ENCODE assay signal across 26 cellular contexts in the genomic region with DNA sequence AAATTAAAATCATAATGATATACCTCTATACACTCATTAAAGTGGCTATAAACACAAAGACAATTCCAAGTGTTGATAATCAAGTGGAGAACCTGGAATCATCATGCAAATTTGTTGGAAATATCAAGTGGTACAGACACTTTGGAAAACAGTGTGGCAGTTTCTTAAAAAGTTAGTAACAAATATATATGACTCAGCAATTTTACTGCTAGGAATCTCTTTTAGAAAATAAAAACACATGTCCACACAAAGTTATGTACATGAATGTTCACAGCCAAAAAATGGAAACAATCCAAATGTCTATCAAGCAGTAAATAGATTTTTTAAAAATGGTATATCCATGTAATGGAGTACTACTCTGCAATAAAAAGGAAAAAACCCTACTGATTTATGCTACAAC.
A peak's percentile ranks its signal among the peaks of the same experiment; 100 is the strongest.
DNase-seq lines count a peak whose midpoint lies in the region; ATAC-seq, FAIRE-seq and TF ChIP-seq lines count a peak whose summit lies in the region.
"Had no signal": no experiment of that assay in that cellular context is flagged by ENCODE, and none has a peak within 500 bp of the region (broad histone marks: within the 10 kb centered on the region; RNA-seq: fewer than 3 reads in every experiment).

No MANE protein-coding gene starts in this region.

- H2AK5ac ChIP-seq in IMR-90 (ENCODE audit: low read depth, low read length) (no peak overlapping the region), H1 (ENCODE audit: low read depth, low read length) (no peak overlapping the region)

- POLR2A ChIA-PET in A549 (lab: Yijun Ruan, JAX) = no interaction called here
- POLR2A ChIA-PET in IMR-90 (lab: Charles Lee; ENCODE audit: unreplicated experiment) = no interaction called here
- POLR2A ChIA-PET in H1 (lab: Charles Lee; ENCODE audit: partially characterized antibody) = no interaction called here

- H3K4me3 ChIP-seq in A549 (no peak overlapping the region), IMR-90 (ENCODE audit: insufficient read depth, low read depth, low read length) (no peak overlapping the region), H1 (ENCODE audit: extremely low read depth in 1 of 4, insufficient read depth in 2 of 4, low read depth in 3 of 4, low read length in 4 of 4) (no peak overlapping the region)
- H3K4me3 ChIP-seq: BLaER1 treated with 17β-estradiol and CSF1 and Interleukin-3, amounts not matched to agents 10 nM and 100 nM; GM12878 had no signal

- H3K23ac ChIP-seq in IMR-90 (ENCODE audit: low read depth, low read length) = no peak overlapping the region
- H3K23ac ChIP-seq in H1 (ENCODE audit: insufficient read length) = no peak overlapping the region

- TF ChIP-seq POLR2A in A549 (IDR thresholded peaks at IDR 0.05; ENCODE audit: low read length) (no peak), IMR-90 (IDR thresholded peaks at IDR 0.05; ENCODE audit: low read depth, low read length) (no peak), H1 (IDR thresholded peaks at IDR 0.05; ENCODE audit: control extremely low read depth in 1 of 2, low read depth in 2 of 2, low read length in 2 of 2) (no peak)

- no peak overlapping the region for H2BK15ac ChIP-seq in IMR-90 (ENCODE audit: low read depth, low read length)
- H2BK15ac ChIP-seq in H1 (ENCODE audit: low read length) = no peak overlapping the region

- no peak overlapping the region for H4K8ac ChIP-seq in IMR-90 (ENCODE audit: low read depth in 2 of 2, low read length in 2 of 2)
- no peak overlapping the region for H4K8ac ChIP-seq in H1 (ENCODE audit: extremely low read depth, insufficient read depth, low read length)

- TF ChIP-seq RAD21 in A549 (conservative IDR thresholded peaks at IDR 0.05 in 1 of 2, IDR thresholded peaks at IDR 0.05 in 1 of 2) = no peak
- no peak for TF ChIP-seq RAD21 in IMR-90 (IDR thresholded peaks at IDR 0.05; ENCODE audit: low read length)
- no peak for TF ChIP-seq RAD21 in H1 (IDR thresholded peaks at IDR 0.05 in 1 of 2, conservative IDR thresholded peaks at IDR 0.05 in 1 of 2; ENCODE audit: low read depth in 2 of 2, low read length in 2 of 2)

- H3K27me3 ChIP-seq in IMR-90 (ENCODE audit: control insufficient read depth, insufficient read depth, low read length) (no peaks in the 10 kb centered on the region), H1 (replicated peaks in 1 of 4; ENCODE audit: control insufficient read depth in 3 of 4, extremely low read depth in 1 of 4, insufficient read depth in 3 of 4, low read length in 3 of 4) (no peaks in the 10 kb centered on the region)
- H3K27me3 ChIP-seq: BLaER1 treated with 17β-estradiol and CSF1 and Interleukin-3, amounts not matched to agents 10 nM and 100 nM had no signal

- H3K4me1 ChIP-seq in A549 (no peaks in the 10 kb centered on the region), IMR-90 (ENCODE audit: control insufficient read depth, insufficient read depth, low read length) (no peaks in the 10 kb centered on the region), H1 (replicated peaks in 1 of 4; ENCODE audit: control insufficient read depth in 3 of 4, insufficient read depth in 4 of 4, low read length in 3 of 4) (no peaks in the 10 kb centered on the region)
- H3K4me1 ChIP-seq: BLaER1 treated with 17β-estradiol and CSF1 and Interleukin-3, amounts not matched to agents 10 nM and 100 nM; Caco-2 had no signal

- H3K56ac ChIP-seq in IMR-90 (ENCODE audit: extremely low read depth, insufficient read depth, low read length) (no peak overlapping the region), H1 (replicated peaks; ENCODE audit: insufficient read length, low read depth, low read length) (no peak overlapping the region)

- TF ChIP-seq EP300 in A549 (IDR thresholded peaks at IDR 0.05) (no peak), H1 (IDR thresholded peaks at IDR 0.05; ENCODE audit: borderline replicate concordance in 1 of 2, low read depth in 2 of 2, low read length in 2 of 2) (no peak)

- BruUV-seq in IMR-90 (replicated peaks; lab: Mats Ljungman, UMichigan) = no TSS peak

- no peak overlapping the region for H2AK9ac ChIP-seq in IMR-90 (replicated peaks; ENCODE audit: low read depth, low read length, poor library complexity)

- in situ Hi-C loops in IMR-90 (cut with MboI; ENCODE audit: low sequenced_read_pairs) = loop anchor here (25.0 kb wide), 1 partner anchor 1207 kb away; no protein-coding TSS in a partner anchor

- ATAC-seq in A549 (no peak), IMR-90 (ENCODE audit: low read depth) (no peak)
- ATAC-seq: CD8-positive, alpha-beta T cell; GM12878 had no signal

- H4K20me1 ChIP-seq in IMR-90 (ENCODE audit: insufficient read depth, low read length) = no peaks in the 10 kb centered on the region
- no peaks in the 10 kb centered on the region for H4K20me1 ChIP-seq in H1 (replicated peaks in 1 of 2; ENCODE audit: control insufficient read depth in 1 of 2, insufficient read depth in 2 of 2, low read length in 2 of 2)
- H4K20me1 ChIP-seq: BLaER1 treated with 17β-estradiol and CSF1 and Interleukin-3, amounts not matched to agents 10 nM and 100 nM had no signal

- FAIRE-seq in A549 (lab: Jason Lieb, UNC) = no peak
- peak; percentile 91 for FAIRE-seq in D721Med (lab: Jason Lieb, UNC)
- FAIRE-seq in H1 (lab: Jason Lieb, UNC) = no peak
- FAIRE-seq: A204.1, GM12878, GM12892, GM18507 had no signal

- H2BK120ac ChIP-seq in IMR-90 (ENCODE audit: low read depth, low read length) (no peak overlapping the region), H1 (replicated peaks; ENCODE audit: low read depth, low read length) (no peak overlapping the region)

- H2BK20ac ChIP-seq in IMR-90 (ENCODE audit: low read depth, low read length) = no peak overlapping the region
- H2BK20ac ChIP-seq in H1 (ENCODE audit: low read length) = no peak overlapping the region

- H3K9ac ChIP-seq in IMR-90 (ENCODE audit: low read depth, low read length) (no peak overlapping the region), H1 (replicated peaks in 1 of 4; ENCODE audit: extremely low read depth in 1 of 4, low read depth in 3 of 4, low read length in 3 of 4) (no peak overlapping the region)
- H3K9ac ChIP-seq: BLaER1 treated with 17β-estradiol and CSF1 and Interleukin-3, amounts not matched to agents 10 nM and 100 nM had no signal

- H3K79me2 ChIP-seq in H1 (ENCODE audit: control insufficient read depth in 1 of 2, insufficient read depth in 2 of 2, low read length in 2 of 2) = no peaks in the 10 kb centered on the region

- no peak overlapping the region for H3K4ac ChIP-seq in IMR-90 (ENCODE audit: low read depth, low read length)
- no peak overlapping the region for H3K4ac ChIP-seq in H1 (replicated peaks; ENCODE audit: insufficient read length, low read depth, low read length)

- dilution Hi-C loops in IMR-90 (cut with HindIII; ENCODE audit: low sequenced_read_pairs, unreplicated experiment) = no loop called here

- no peaks in the 10 kb centered on the region; the same call in 1 of the 2 replicates for H3K9me1 ChIP-seq in IMR-90 (ENCODE audit: insufficient read depth, low read length)

- H3K36me3 ChIP-seq in IMR-90 (ENCODE audit: control insufficient read depth, insufficient read depth, low read length) (no peaks in the 10 kb centered on the region), H1 (ENCODE audit: control insufficient read depth in 2 of 4, insufficient read depth in 4 of 4, low read length in 3 of 4) (no peaks in the 10 kb centered on the region)
- H3K36me3 ChIP-seq: BLaER1 treated with 17β-estradiol and CSF1 and Interleukin-3, amounts not matched to agents 10 nM and 100 nM had no signal

- H4K91ac ChIP-seq in IMR-90 (ENCODE audit: insufficient read depth, low read depth, low read length) (no peak overlapping the region), H1 (replicated peaks; ENCODE audit: insufficient read length, low read length) (no peak overlapping the region)

- H2AFZ ChIP-seq in IMR-90 (replicated peaks; ENCODE audit: low read length, poor library complexity) (no peak overlapping the region), H1 (ENCODE audit: low read length) (no peak overlapping the region)

- no peak overlapping the region for H2BK12ac ChIP-seq in H1 (ENCODE audit: low read depth, low read length)

- CTCF ChIA-PET in A549 (lab: Yijun Ruan, JAX) = no interaction called here
- CTCF ChIA-PET in IMR-90 (lab: Yijun Ruan, JAX) = no interaction called here
- CTCF ChIA-PET in H1 (lab: Charles Lee; ENCODE audit: partially characterized antibody) = no interaction called here

- DNase-seq in A549 (ENCODE audit: low read depth in 1 of 2, low spot score in 1 of 2) (no peak), D721Med (ENCODE audit: insufficient read length, low spot score) (no peak), IMR-90 (no peak), H1 (ENCODE audit: low read depth in 1 of 2, low spot score in 2 of 2) (no peak), medulla oblongata (ENCODE audit: extremely low spot score) (no peak), NCI-H345 treated with DMSO at 0.1 percent for 48 hours (lab: John Stamatoyannopoulos, UW; ENCODE audit: unreplicated experiment) (no peak), RKO (ENCODE audit: low spot score) (no peak)
- DNase-seq: 8988T; AML-193; Caco-2; Calu3; CD4-positive, alpha-beta T cell; CD8-positive, alpha-beta T cell; DMS 273 treated with DMSO at 0.1 percent for 48 hours; DMS153; DMS53; DMS79; DND-41; EL; GDM1 had no signal

- H3K4me2 ChIP-seq in A549 = no peak overlapping the region
- no peak overlapping the region for H3K4me2 ChIP-seq in IMR-90 (ENCODE audit: low read depth, low read length)
- no peak overlapping the region for H3K4me2 ChIP-seq in H1 (ENCODE audit: insufficient read depth in 1 of 2, low read depth in 2 of 2, low read length in 2 of 2)
- H3K4me2 ChIP-seq: BLaER1 treated with 17β-estradiol and CSF1 and Interleukin-3, amounts not matched to agents 10 nM and 100 nM had no signal

- intact Hi-C loops in IMR-90 (cut with micrococcal nuclease) = no loop called here

- H2BK5ac ChIP-seq in IMR-90 (ENCODE audit: low read depth, low read length, poor library complexity, severe bottlenecking) (no peak overlapping the region), H1 (ENCODE audit: low read depth, low read length) (no peak overlapping the region)

- no peaks in the 10 kb centered on the region for H3K79me1 ChIP-seq in IMR-90 (ENCODE audit: low read depth in 1 of 2, low read length in 2 of 2)
- no peaks in the 10 kb centered on the region for H3K79me1 ChIP-seq in H1 (ENCODE audit: low read depth, low read length)

- H4K5ac ChIP-seq in IMR-90 (ENCODE audit: low read depth, low read length) (no peak overlapping the region), H1 (ENCODE audit: insufficient read length, low read depth, low read length) (no peak overlapping the region)

- no peak overlapping the region for H3K18ac ChIP-seq in IMR-90 (ENCODE audit: low read depth, low read length)
- no peak overlapping the region for H3K18ac ChIP-seq in H1 (ENCODE audit: extremely low read depth, low read length)

- TF ChIP-seq CTCF in A549 (IDR thresholded peaks at IDR 0.05) = no peak
- no peak for TF ChIP-seq CTCF in D721Med (IDR thresholded peaks at IDR 0.05; ENCODE audit: insufficient read depth, missing control alignments)
- no peak for TF ChIP-seq CTCF in IMR-90 (conservative IDR thresholded peaks at IDR 0.05; ENCODE audit: low read depth, low read length)
- no peak for TF ChIP-seq CTCF in H1 (IDR thresholded peaks at IDR 0.05; ENCODE audit: control extremely low read depth in 1 of 3, insufficient read depth in 1 of 3, low read depth in 1 of 3, low read length in 3 of 3)

- no peaks in the 10 kb centered on the region for H3K9me3 ChIP-seq in A549
- no peaks in the 10 kb centered on the region for H3K9me3 ChIP-seq in IMR-90 (ENCODE audit: control insufficient read depth, insufficient read depth, low read length)
- no peaks in the 10 kb centered on the region for H3K9me3 ChIP-seq in H1 (ENCODE audit: insufficient read depth in 2 of 2, low read depth in 1 of 2, low read length in 1 of 2)
- H3K9me3 ChIP-seq: Caco-2 had no signal

- H3K14ac ChIP-seq in IMR-90 (replicated peaks; ENCODE audit: low read depth, low read length) = no peak overlapping the region
- H3K14ac ChIP-seq in H1 (ENCODE audit: insufficient read length) = no peak overlapping the region

- no peaks in the 10 kb centered on the region for H3K23me2 ChIP-seq in H1 (ENCODE audit: low read depth, low read length)

- H3K27ac ChIP-seq in A549 = no peak overlapping the region
- no peak overlapping the region for H3K27ac ChIP-seq in IMR-90 (ENCODE audit: insufficient read depth, low read length)
- no peak overlapping the region for H3K27ac ChIP-seq in H1 (ENCODE audit: low read depth, low read length)
- H3K27ac ChIP-seq: BLaER1 treated with 17β-estradiol and CSF1 and Interleukin-3, amounts not matched to agents 10 nM and 100 nM; C4-2B had no signal
